1 cellular context compared by ENCODE assay signal in the genomic region with DNA sequence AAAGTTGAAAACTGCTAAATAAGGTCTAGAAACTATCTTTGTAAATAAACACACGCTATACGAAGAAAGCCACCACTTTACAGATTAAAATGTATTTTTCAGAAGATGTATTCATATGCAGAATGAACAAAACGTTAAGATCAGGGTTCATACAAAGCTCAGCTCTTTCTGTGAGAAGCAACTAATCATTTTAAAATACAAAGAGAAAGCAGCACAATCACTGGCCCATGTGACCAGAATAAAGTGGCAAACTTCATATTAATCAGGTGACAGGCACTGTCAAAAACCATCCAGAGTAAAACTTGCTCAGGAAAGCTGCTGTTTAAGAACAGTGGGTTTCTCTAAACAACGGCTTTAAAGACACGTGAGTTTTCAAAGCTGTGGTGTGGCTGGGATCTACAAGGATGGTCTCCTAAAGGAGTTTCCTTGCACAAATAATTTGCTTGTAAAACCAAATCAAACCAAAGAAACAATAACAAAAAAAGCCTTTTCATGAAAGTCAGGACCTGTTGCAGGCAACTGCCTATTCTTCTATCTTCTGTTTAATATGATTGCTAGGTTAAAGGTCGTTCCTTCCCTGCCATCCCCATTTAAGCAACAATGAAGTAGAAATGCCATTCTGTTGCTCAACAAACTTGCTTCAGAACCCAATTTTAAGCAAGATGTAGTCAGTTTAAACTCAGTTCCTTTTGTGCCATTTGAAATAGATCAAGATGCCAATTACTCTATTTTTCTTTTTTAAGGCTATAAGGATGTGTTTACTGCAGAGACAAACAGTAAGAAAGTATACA.
TF ChIP-seq lines count a peak whose summit lies in the region.

No MANE protein-coding gene starts in this region.

TF ChIP-seq in HepG2, 621 proteins besides CTCF, POLR2A, EP300 and RAD21:
- TF ChIP-seq ZFP82 (CRISPR knock-in tag; IDR thresholded peaks at IDR 0.05; ENCODE audit: borderline replicate concordance) = no peak
- no peak for TF ChIP-seq MTF1 (CRISPR knock-in tag; IDR thresholded peaks at IDR 0.05)
- peak; percentile 50; the same call in 1 of the 2 replicates for TF ChIP-seq CEBPB (IDR thresholded peaks at IDR 0.05; ENCODE audit: borderline replicate concordance, low read depth, low read length)
- TF ChIP-seq SOX13 (IDR thresholded peaks at IDR 0.05) = no peak
- peak in 1 of 2 experiments; percentile 43; a peak in 2 of 4 replicates for TF ChIP-seq SOX13 (CRISPR knock-in tag; conservative IDR thresholded peaks at IDR 0.05 in 1 of 2, IDR thresholded peaks at IDR 0.05 in 1 of 2)
- TF ChIP-seq, protein P1, sequence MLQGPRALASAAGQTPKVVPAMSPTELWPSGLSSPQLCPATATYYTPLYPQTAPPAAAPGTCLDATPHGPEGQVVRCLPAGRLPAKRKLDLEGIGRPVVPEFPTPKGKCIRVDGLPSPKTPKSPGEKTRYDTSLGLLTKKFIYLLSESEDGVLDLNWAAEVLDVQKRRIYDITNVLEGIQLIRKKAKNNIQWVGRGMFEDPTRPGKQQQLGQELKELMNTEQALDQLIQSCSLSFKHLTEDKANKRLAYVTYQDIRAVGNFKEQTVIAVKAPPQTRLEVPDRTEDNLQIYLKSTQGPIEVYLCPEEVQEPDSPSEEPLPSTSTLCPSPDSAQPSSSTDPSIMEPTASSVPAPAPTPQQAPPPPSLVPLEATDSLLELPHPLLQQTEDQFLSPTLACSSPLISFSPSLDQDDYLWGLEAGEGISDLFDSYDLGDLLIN (CRISPR knock-in tag; IDR thresholded peaks at IDR 0.05; ENCODE audit: borderline replicate concordance) = no peak
- no peak for TF ChIP-seq ZNF276 (CRISPR knock-in tag; IDR thresholded peaks at IDR 0.05; ENCODE audit: low read depth)
- no peak for TF ChIP-seq FOXO4 (CRISPR knock-in tag; conservative IDR thresholded peaks at IDR 0.05)
- no peak for TF ChIP-seq ZNF274 (CRISPR knock-in tag; IDR thresholded peaks at IDR 0.05)
- no peak for TF ChIP-seq ZNF329 (CRISPR knock-in tag; IDR thresholded peaks at IDR 0.05; ENCODE audit: low read depth)
- TF ChIP-seq, protein P2, sequence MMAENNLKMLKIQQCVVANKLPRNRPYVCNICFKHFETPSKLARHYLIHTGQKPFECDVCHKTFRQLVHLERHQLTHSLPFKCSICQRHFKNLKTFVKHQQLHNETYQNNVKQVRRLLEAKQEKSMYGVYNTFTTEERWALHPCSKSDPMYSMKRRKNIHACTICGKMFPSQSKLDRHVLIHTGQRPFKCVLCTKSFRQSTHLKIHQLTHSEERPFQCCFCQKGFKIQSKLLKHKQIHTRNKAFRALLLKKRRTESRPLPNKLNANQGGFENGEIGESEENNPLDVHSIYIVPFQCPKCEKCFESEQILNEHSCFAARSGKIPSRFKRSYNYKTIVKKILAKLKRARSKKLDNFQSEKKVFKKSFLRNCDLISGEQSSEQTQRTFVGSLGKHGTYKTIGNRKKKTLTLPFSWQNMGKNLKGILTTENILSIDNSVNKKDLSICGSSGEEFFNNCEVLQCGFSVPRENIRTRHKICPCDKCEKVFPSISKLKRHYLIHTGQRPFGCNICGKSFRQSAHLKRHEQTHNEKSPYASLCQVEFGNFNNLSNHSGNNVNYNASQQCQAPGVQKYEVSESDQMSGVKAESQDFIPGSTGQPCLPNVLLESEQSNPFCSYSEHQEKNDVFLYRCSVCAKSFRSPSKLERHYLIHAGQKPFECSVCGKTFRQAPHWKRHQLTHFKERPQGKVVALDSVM (CRISPR knock-in tag; IDR thresholded peaks at IDR 0.05) = no peak
- TF ChIP-seq CEBPG (CRISPR knock-in tag; IDR thresholded peaks at IDR 0.05) = peak; percentile 64
- TF ChIP-seq ZNF230 (CRISPR knock-in tag; IDR thresholded peaks at IDR 0.05) = no peak
- TF ChIP-seq MYC (CRISPR knock-in tag; IDR thresholded peaks at IDR 0.05; ENCODE audit: borderline replicate concordance) = no peak
- no peak for TF ChIP-seq MED13 (CRISPR knock-in tag; IDR thresholded peaks at IDR 0.05)
- TF ChIP-seq TCF7L2 (IDR thresholded peaks at IDR 0.05; ENCODE audit: low read depth, low read length) = no peak
- TF ChIP-seq XBP1 (CRISPR knock-in tag; IDR thresholded peaks at IDR 0.05) = no peak
- no peak for TF ChIP-seq NRL (CRISPR knock-in tag; IDR thresholded peaks at IDR 0.05; ENCODE audit: borderline replicate concordance)
- TF ChIP-seq ZNF747 (CRISPR knock-in tag; IDR thresholded peaks at IDR 0.05; ENCODE audit: borderline replicate concordance) = no peak
- no peak for TF ChIP-seq ZBTB7B (CRISPR knock-in tag; IDR thresholded peaks at IDR 0.05)
